20 cellular contexts compared by ENCODE assay signal in the genomic region with DNA sequence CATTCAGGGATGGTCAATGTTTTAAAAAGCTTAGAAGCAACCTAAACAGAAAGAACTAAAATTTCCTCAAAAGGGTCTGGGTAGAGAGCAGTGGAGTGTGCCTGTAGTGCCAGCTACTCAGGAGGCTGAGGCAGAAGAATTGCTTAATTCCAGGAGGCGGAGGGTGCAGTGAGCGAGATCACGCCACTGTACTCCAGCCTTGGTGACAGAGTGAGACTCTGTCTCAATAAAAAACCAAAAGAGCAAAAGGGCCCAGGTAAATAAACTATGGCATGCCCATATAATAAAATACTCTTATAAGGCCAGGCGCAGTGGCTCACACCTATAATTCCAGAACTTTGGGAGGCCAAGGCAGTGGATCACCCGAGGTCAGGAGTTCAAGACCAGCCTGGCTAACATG.
"Had no signal": no experiment of that assay in that cellular context is flagged by ENCODE, and none has a peak within 500 bp of the region (broad histone marks: within the 10 kb centered on the region; RNA-seq: fewer than 3 reads in every experiment).

No MANE protein-coding gene starts in this region.

- H3K4me3 Mint-ChIP-seq: activated naive CD4-positive, alpha-beta T cell treated with anti-CD3 and anti-CD28 coated beads, Interleukin-2, amount 50 U/mL, for 24 hours; activated T-cell treated with anti-CD3 and anti-CD28 coated beads, Interleukin-2, amount 50 U/mL, for 72 hours; T-helper 1 cell treated with Interleukin-12 subunit alpha and Interleukin-12 subunit beta and Interleukin-4 antibody, amounts not matched to agents 30 μg/mL and 1 μg/mL, for 36 hours had no signal

- H3K27me3 ChIP-seq: adrenal gland, breast epithelium, esophagus muscularis mucosa, stomach had no signal

- H3K9me3 Mint-ChIP-seq: activated naive CD4-positive, alpha-beta T cell treated with anti-CD3 and anti-CD28 coated beads, Interleukin-2, amount 50 U/mL, for 24 hours; activated T-cell treated with anti-CD3 and anti-CD28 coated beads, Interleukin-2, amount 50 U/mL, for 72 hours; T-helper 1 cell treated with Interleukin-12 subunit alpha and Interleukin-12 subunit beta and Interleukin-4 antibody, amounts not matched to agents 30 μg/mL and 1 μg/mL, for 36 hours had no signal

- ATAC-seq: activated CD4-positive, CD25-positive, alpha-beta regulatory T cell treated with anti-CD3 and anti-CD28 coated beads, Interleukin-2, amount 50 U/mL, for 24 hours; activated T-cell treated with anti-CD3 and anti-CD28 coated beads, Interleukin-2, amount 50 U/mL, for 72 hours; sciatic nerve had no signal

- H3K27me3 Mint-ChIP-seq: activated naive CD4-positive, alpha-beta T cell treated with anti-CD3 and anti-CD28 coated beads, Interleukin-2, amount 50 U/mL, for 24 hours had no signal

- H3K4me1 Mint-ChIP-seq: activated naive CD4-positive, alpha-beta T cell treated with anti-CD3 and anti-CD28 coated beads, Interleukin-2, amount 50 U/mL, for 24 hours had no signal

- H3K9me3 ChIP-seq: adrenal gland, breast epithelium, esophagus muscularis mucosa, stomach had no signal

- H3K9ac ChIP-seq: parathyroid adenoma had no signal

- H3K27ac Mint-ChIP-seq: activated naive CD4-positive, alpha-beta T cell treated with anti-CD3 and anti-CD28 coated beads, Interleukin-2, amount 50 U/mL, for 24 hours; activated T-cell treated with anti-CD3 and anti-CD28 coated beads, Interleukin-2, amount 50 U/mL, for 72 hours; T-helper 1 cell treated with Interleukin-12 subunit alpha and Interleukin-12 subunit beta and Interleukin-4 antibody, amounts not matched to agents 30 μg/mL and 1 μg/mL, for 36 hours had no signal

- H3K36me3 ChIP-seq: adrenal gland, breast epithelium had no signal

- H3K4me3 ChIP-seq: adrenal gland, lung, smooth muscle cell, stomach had no signal

- H3K4me2 ChIP-seq: smooth muscle cell had no signal

- H3K27ac ChIP-seq: adrenal gland had no signal

- H2AFZ ChIP-seq: parathyroid adenoma had no signal

- DNase-seq: activated CD4-positive, alpha-beta T cell treated with anti-CD3 and anti-CD28 coated beads, Interleukin-2, amount 50 U/mL, for 1 hour; activated CD8-positive, alpha-beta memory T cell treated with anti-CD3 and anti-CD28 coated beads for 24 hours; activated CD8-positive, alpha-beta memory T cell treated with anti-CD3 and anti-CD28 coated beads, Interleukin-2, amount 50 U/mL, for 48 hours; activated gamma-delta T cell; activated T-cell treated with anti-CD3 and anti-CD28 coated beads, Interleukin-2, amount 50 U/mL, for 72 hours; adrenal gland; cerebellar nuclear complex; dermis blood vessel endothelial cell; effector memory CD4-positive, alpha-beta T cell; stimulated activated CD4-positive, alpha-beta T cell treated with anti-CD3 and anti-CD28 coated beads, Interleukin-4, amount 100 ng/mL, for 1 hour; stomach had no signal
